ENCODE assay signal across 2 cellular contexts in the genomic region with DNA sequence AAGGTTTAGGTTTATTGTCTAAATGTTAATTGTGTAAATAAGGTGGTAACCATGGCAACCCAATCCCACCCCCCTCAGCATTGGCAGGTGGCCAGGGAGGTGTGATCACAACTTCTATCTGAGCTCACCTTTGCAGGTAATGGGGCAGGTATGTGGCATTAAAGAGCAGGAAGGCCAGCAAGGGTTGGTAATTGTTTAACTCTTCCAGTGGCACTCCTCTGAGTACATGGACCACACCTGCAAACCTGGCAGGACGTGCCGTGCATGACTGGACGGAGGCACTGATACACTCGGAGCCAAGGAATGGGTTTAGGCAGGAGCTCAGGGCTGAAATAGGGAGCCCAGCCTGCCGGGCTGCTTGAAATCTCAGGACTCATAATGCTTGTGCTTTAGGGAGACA.
TF ChIP-seq lines count a peak whose summit lies in the region.

No MANE protein-coding gene starts in this region.

TF ChIP-seq in GM23338, 12 proteins besides CTCF, POLR2A, EP300 and RAD21 (continued from another document):
- TF ChIP-seq, protein P1, sequence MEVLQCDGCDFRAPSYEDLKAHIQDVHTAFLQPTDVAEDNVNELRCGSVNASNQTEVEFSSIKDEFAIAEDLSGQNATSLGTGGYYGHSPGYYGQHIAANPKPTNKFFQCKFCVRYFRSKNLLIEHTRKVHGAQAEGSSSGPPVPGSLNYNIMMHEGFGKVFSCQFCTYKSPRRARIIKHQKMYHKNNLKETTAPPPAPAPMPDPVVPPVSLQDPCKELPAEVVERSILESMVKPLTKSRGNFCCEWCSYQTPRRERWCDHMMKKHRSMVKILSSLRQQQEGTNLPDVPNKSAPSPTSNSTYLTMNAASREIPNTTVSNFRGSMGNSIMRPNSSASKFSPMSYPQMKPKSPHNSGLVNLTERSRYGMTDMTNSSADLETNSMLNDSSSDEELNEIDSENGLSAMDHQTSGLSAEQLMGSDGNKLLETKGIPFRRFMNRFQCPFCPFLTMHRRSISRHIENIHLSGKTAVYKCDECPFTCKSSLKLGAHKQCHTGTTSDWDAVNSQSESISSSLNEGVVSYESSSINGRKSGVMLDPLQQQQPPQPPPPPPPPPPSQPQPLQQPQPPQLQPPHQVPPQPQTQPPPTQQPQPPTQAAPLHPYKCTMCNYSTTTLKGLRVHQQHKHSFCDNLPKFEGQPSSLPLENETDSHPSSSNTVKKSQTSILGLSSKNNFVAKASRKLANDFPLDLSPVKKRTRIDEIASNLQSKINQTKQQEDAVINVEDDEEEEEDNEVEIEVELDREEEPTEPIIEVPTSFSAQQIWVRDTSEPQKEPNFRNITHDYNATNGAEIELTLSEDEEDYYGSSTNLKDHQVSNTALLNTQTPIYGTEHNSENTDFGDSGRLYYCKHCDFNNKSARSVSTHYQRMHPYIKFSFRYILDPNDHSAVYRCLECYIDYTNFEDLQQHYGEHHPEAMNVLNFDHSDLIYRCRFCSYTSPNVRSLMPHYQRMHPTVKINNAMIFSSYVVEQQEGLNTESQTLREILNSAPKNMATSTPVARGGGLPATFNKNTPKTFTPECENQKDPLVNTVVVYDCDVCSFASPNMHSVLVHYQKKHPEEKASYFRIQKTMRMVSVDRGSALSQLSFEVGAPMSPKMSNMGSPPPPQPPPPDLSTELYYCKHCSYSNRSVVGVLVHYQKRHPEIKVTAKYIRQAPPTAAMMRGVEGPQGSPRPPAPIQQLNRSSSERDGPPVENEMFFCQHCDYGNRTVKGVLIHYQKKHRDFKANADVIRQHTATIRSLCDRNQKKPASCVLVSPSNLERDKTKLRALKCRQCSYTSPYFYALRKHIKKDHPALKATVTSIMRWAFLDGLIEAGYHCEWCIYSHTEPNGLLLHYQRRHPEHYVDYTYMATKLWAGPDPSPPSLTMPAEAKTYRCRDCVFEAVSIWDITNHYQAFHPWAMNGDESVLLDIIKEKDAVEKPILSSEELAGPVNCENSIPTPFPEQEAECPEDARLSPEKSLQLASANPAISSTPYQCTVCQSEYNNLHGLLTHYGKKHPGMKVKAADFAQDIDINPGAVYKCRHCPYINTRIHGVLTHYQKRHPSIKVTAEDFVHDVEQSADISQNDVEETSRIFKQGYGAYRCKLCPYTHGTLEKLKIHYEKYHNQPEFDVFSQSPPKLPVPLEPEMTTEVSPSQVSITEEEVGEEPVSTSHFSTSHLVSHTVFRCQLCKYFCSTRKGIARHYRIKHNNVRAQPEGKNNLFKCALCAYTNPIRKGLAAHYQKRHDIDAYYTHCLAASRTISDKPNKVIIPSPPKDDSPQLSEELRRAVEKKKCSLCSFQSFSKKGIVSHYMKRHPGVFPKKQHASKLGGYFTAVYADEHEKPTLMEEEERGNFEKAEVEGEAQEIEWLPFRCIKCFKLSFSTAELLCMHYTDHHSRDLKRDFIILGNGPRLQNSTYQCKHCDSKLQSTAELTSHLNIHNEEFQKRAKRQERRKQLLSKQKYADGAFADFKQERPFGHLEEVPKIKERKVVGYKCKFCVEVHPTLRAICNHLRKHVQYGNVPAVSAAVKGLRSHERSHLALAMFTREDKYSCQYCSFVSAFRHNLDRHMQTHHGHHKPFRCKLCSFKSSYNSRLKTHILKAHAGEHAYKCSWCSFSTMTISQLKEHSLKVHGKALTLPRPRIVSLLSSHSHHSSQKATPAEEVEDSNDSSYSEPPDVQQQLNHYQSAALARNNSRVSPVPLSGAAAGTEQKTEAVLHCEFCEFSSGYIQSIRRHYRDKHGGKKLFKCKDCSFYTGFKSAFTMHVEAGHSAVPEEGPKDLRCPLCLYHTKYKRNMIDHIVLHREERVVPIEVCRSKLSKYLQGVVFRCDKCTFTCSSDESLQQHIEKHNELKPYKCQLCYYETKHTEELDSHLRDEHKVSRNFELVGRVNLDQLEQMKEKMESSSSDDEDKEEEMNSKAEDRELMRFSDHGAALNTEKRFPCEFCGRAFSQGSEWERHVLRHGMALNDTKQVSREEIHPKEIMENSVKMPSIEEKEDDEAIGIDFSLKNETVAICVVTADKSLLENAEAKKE (CRISPR knock-in tag; IDR thresholded peaks at IDR 0.05), result no peak
- TF ChIP-seq JUNB (IDR thresholded peaks at IDR 0.05; ENCODE audit: unreplicated experiment), result no peak
- TF ChIP-seq EZH2phosphoT487 (IDR thresholded peaks at IDR 0.05; ENCODE audit: unreplicated experiment), result no peak
- no peak for TF ChIP-seq POLR2AphosphoS5 (IDR thresholded peaks at IDR 0.05; ENCODE audit: low read depth)
- no peak for TF ChIP-seq NANOG (IDR thresholded peaks at IDR 0.05; ENCODE audit: borderline replicate concordance)
- TF ChIP-seq CREB1 (CRISPR knock-in tag; IDR thresholded peaks at IDR 0.05; ENCODE audit: low read depth), result no peak
- TF ChIP-seq EZH2 (IDR thresholded peaks at IDR 0.05; ENCODE audit: low read depth, unreplicated experiment), result no peak
- TF ChIP-seq REST (IDR thresholded peaks at IDR 0.05; ENCODE audit: unreplicated experiment), result no peak
- no peak for TF ChIP-seq ZNF331 (CRISPR knock-in tag; IDR thresholded peaks at IDR 0.05; ENCODE audit: low read depth)
- TF ChIP-seq ZNF114 (CRISPR knock-in tag; IDR thresholded peaks at IDR 0.05), result no peak

TF ChIP-seq in WTC11, 78 proteins besides CTCF, POLR2A, EP300 and RAD21 (continued from another document):
- TF ChIP-seq ARID4B (CRISPR knock-in tag; IDR thresholded peaks at IDR 0.05; ENCODE audit: borderline replicate concordance) (no peak), SP1 (CRISPR knock-in tag; conservative IDR thresholded peaks at IDR 0.05) (no peak), STAT6 (CRISPR knock-in tag; conservative IDR thresholded peaks at IDR 0.05; ENCODE audit: low read depth) (no peak), SMAD4 (CRISPR knock-in tag; IDR thresholded peaks at IDR 0.05) (no peak), GRHL2 (CRISPR knock-in tag; IDR thresholded peaks at IDR 0.05; ENCODE audit: insufficient replicate concordance, severe bottlenecking) (no peak), ZNF423 (CRISPR knock-in tag; IDR thresholded peaks at IDR 0.05) (no peak), IRF2 (CRISPR knock-in tag; IDR thresholded peaks at IDR 0.05; ENCODE audit: borderline replicate concordance, low read depth) (no peak), PRRX2 (CRISPR knock-in tag; IDR thresholded peaks at IDR 0.05) (no peak), CBFB (CRISPR knock-in tag; IDR thresholded peaks at IDR 0.05; ENCODE audit: low read depth) (no peak)
- TF ChIP-seq, protein P2, sequence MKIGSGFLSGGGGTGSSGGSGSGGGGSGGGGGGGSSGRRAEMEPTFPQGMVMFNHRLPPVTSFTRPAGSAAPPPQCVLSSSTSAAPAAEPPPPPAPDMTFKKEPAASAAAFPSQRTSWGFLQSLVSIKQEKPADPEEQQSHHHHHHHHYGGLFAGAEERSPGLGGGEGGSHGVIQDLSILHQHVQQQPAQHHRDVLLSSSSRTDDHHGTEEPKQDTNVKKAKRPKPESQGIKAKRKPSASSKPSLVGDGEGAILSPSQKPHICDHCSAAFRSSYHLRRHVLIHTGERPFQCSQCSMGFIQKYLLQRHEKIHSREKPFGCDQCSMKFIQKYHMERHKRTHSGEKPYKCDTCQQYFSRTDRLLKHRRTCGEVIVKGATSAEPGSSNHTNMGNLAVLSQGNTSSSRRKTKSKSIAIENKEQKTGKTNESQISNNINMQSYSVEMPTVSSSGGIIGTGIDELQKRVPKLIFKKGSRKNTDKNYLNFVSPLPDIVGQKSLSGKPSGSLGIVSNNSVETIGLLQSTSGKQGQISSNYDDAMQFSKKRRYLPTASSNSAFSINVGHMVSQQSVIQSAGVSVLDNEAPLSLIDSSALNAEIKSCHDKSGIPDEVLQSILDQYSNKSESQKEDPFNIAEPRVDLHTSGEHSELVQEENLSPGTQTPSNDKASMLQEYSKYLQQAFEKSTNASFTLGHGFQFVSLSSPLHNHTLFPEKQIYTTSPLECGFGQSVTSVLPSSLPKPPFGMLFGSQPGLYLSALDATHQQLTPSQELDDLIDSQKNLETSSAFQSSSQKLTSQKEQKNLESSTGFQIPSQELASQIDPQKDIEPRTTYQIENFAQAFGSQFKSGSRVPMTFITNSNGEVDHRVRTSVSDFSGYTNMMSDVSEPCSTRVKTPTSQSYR (CRISPR knock-in tag; IDR thresholded peaks at IDR 0.05), result no peak
- TF ChIP-seq, protein P3, sequence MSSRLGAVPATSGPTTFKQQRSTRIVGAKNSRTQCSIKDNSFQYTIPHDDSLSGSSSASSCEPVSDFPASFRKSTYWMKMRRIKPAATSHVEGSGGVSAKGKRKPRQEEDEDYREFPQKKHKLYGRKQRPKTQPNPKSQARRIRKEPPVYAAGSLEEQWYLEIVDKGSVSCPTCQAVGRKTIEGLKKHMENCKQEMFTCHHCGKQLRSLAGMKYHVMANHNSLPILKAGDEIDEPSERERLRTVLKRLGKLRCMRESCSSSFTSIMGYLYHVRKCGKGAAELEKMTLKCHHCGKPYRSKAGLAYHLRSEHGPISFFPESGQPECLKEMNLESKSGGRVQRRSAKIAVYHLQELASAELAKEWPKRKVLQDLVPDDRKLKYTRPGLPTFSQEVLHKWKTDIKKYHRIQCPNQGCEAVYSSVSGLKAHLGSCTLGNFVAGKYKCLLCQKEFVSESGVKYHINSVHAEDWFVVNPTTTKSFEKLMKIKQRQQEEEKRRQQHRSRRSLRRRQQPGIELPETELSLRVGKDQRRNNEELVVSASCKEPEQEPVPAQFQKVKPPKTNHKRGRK (CRISPR knock-in tag; IDR thresholded peaks at IDR 0.05; ENCODE audit: borderline replicate concordance), result no peak
